In genomic region chr16:27426423-27427408, GRCh38 we compare ENCODE assay signal across 1 cellular context.
TF ChIP-seq lines count a peak whose summit lies in the region.

No MANE protein-coding gene starts in this region.

TF ChIP-seq in GM12878, 131 proteins besides CTCF, POLR2A, EP300 and RAD21 (continued from another document):
- TF ChIP-seq PML (IDR thresholded peaks at IDR 0.05; ENCODE audit: low read length), result peak; percentile 25
- TF ChIP-seq, protein P1, sequence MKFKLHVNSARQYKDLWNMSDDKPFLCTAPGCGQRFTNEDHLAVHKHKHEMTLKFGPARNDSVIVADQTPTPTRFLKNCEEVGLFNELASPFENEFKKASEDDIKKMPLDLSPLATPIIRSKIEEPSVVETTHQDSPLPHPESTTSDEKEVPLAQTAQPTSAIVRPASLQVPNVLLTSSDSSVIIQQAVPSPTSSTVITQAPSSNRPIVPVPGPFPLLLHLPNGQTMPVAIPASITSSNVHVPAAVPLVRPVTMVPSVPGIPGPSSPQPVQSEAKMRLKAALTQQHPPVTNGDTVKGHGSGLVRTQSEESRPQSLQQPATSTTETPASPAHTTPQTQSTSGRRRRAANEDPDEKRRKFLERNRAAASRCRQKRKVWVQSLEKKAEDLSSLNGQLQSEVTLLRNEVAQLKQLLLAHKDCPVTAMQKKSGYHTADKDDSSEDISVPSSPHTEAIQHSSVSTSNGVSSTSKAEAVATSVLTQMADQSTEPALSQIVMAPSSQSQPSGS (IDR thresholded peaks at IDR 0.05; ENCODE audit: low read length), result peak; percentile 81
- no peak for TF ChIP-seq FOXK2 (IDR thresholded peaks at IDR 0.05)
- TF ChIP-seq EZH2 (IDR thresholded peaks at IDR 0.05; ENCODE audit: borderline replicate concordance, control insufficient read depth, low read depth, low read length), result no peak
- TF ChIP-seq YY1 (IDR thresholded peaks at IDR 0.05; ENCODE audit: low read depth, low read length), result peak; percentile 73; the same call in 1 of the 2 replicates
- peak; percentile 46; the same call in 1 of the 2 replicates for TF ChIP-seq HDAC2 (IDR thresholded peaks at IDR 0.05)
- peak; percentile 72; the same call in 1 of the 2 replicates for TF ChIP-seq NBN (IDR thresholded peaks at IDR 0.05)
- TF ChIP-seq BRCA1 (IDR thresholded peaks at IDR 0.05; ENCODE audit: low read depth, low read length), result no peak
- no peak for TF ChIP-seq YBX1 (IDR thresholded peaks at IDR 0.05)
- TF ChIP-seq RAD51 (IDR thresholded peaks at IDR 0.05), result peak; percentile 50; the same call in 1 of the 2 replicates
